In genomic region chr11:2400069-2400760, GRCh38 we compare ENCODE assay signal across 7 cellular contexts. TPM values are rescaled to one million over a fixed set of nuclear protein-coding genes. Genes with fewer than 3 reads are reported as not detected.
A peak's percentile ranks its signal among the peaks of the same experiment; 100 is the strongest.
DNase-seq lines count a peak whose midpoint lies in the region; ATAC-seq and TF ChIP-seq lines count a peak whose summit lies in the region.

Gene TSSC4, plus strand, starts transcription at chr11:2400750. Its CDS starts 1,884 bp downstream, at chr11:2402634.

- H3K4me3 ChIP-seq in hepatocyte = peak within 1 kb of the TSS; percentile 95

- ATAC-seq in GM18502 (IDR thresholded peaks at IDR 0.05; ENCODE audit: poor library complexity, unreplicated experiment) (peak; percentile 79), HG02973 (IDR thresholded peaks at IDR 0.05; ENCODE audit: unreplicated experiment) (peak; percentile 75)

- no peaks in the 10 kb centered on the region for H3K9me2 ChIP-seq in hepatocyte (replicated peaks; ENCODE audit: insufficient read depth)

- no peaks in the 10 kb centered on the region for H3K36me3 ChIP-seq in hepatocyte (replicated peaks; ENCODE audit: insufficient read depth, low read depth)

- H3K9me3 ChIP-seq in hepatocyte (ENCODE audit: low read depth) = no peaks in the 10 kb centered on the region

- DNase-seq in NCI-H2029 (lab: John Stamatoyannopoulos, UW) = peak; percentile 100
- peak; percentile 99 for DNase-seq in T-helper 9 cell
- DNase-seq in astrocyte of the hippocampus (ENCODE audit: low read depth, low spot score) = peak; percentile 100
- peak; percentile 100 for DNase-seq in hepatocyte (ENCODE audit: low spot score)
- DNase-seq in retina = peak; percentile 100

- H3K27ac ChIP-seq in hepatocyte = peak within 1 kb of the TSS; percentile 95

- H3K4me2 ChIP-seq in hepatocyte = peak within 1 kb of the TSS; percentile 94

- H3K4me1 ChIP-seq in hepatocyte (ENCODE audit: insufficient read depth) = peaks cover 21% of the 10 kb centered on the region

- TF ChIP-seq CTCF in hepatocyte (IDR thresholded peaks at IDR 0.05; ENCODE audit: poor library complexity) = peak; percentile 100

- no peaks in the 10 kb centered on the region for H3K27me3 ChIP-seq in hepatocyte

- 3% methylated on average over 65 of the region's 65 CpGs for WGBS in hepatocyte (ENCODE audit: low lambda C conversion rate, missing lambda C conversion rate)

- peak within 1 kb of the TSS; percentile 13 for H2AFZ ChIP-seq in hepatocyte

- H3K79me2 ChIP-seq in hepatocyte = peaks cover 22% of the 10 kb centered on the region

- no peaks in the 10 kb centered on the region for H4K20me1 ChIP-seq in hepatocyte (ENCODE audit: insufficient read depth, poor library complexity, severe bottlenecking)

RNA-seq across cellular contexts. Expression of gene TSSC4, which starts in this region (rescaled TPM):
- total RNA-seq in hepatocyte = 31.4 and 33.8 TPM in 2 replicates
- 68.5 and 85.4 TPM in 2 replicates for polyA plus RNA-seq in hepatocyte

Comparison
In these comparisons a context has a peak if more than half of its experiments do, and no peak if none do; other contexts are left out.
1. Peak in every context shown above with its lines: DNase-seq, ATAC-seq, H3K4me3 ChIP-seq and H3K27ac ChIP-seq.